Comparison of ENCODE assay signal across 17 cellular contexts in genomic region chr10:70650104-70650503, GRCh38. TPM values are rescaled to one million over a fixed set of nuclear protein-coding genes. Genes with fewer than 3 reads are reported as not detected.
DNase-seq lines count a peak whose midpoint lies in the region; ATAC-seq, FAIRE-seq and TF ChIP-seq lines count a peak whose summit lies in the region.
"Had no signal": no experiment of that assay in that cellular context is flagged by ENCODE, and none has a peak within 500 bp of the region (broad histone marks: within the 10 kb centered on the region; RNA-seq: fewer than 3 reads in every experiment).

No MANE protein-coding gene starts in this region.

- intact Hi-C loops in Calu3 (cut with micrococcal nuclease; ENCODE audit: unreplicated experiment), result no loop called here
- intact Hi-C loops in psoas muscle (cut with DNase I), result no loop called here

- H3K4me3 Mint-ChIP-seq in astrocyte (ENCODE audit: unreplicated experiment) (no peak overlapping the region), Calu3 (ENCODE audit: low read depth, unreplicated experiment) (no peak overlapping the region)
- no peak overlapping the region for H3K4me3 Mint-ChIP-seq in T-helper 2 cell treated with Interferon-gamma antibody and Interleukin-4, amounts not matched to agents 5 μg/mL and 100 μg/mL, for 36 hours
- H3K4me3 Mint-ChIP-seq: CD14-positive monocyte; CD8-positive, alpha-beta T cell; GM23338 had no signal

- H3K36me3 ChIP-seq in MM.1S (replicated peaks; ENCODE audit: insufficient read depth, low read length) (no peaks in the 10 kb centered on the region), astrocyte (ENCODE audit: insufficient read depth, low read length) (no peaks in the 10 kb centered on the region), psoas muscle (ENCODE audit: insufficient read depth in 1 of 2, low read depth in 1 of 2) (no peaks in the 10 kb centered on the region)

- no peak overlapping the region for H3K27ac Mint-ChIP-seq in astrocyte (ENCODE audit: unreplicated experiment)
- no peak overlapping the region for H3K27ac Mint-ChIP-seq in Calu3 (ENCODE audit: unreplicated experiment)
- no peak overlapping the region for H3K27ac Mint-ChIP-seq in T-helper 2 cell treated with Interferon-gamma antibody and Interleukin-4, amounts not matched to agents 5 μg/mL and 100 μg/mL, for 36 hours
- H3K27ac Mint-ChIP-seq: CD14-positive monocyte; CD8-positive, alpha-beta T cell; GM23338 had no signal

- H3K4me3 ChIP-seq in MM.1S (ENCODE audit: low read length) (0 out of 2 replicates have a peak overlapping the region, but pooled peaks have one; percentile 7), astrocyte (ENCODE audit: insufficient read depth, low read depth, low read length) (no peak overlapping the region), psoas muscle (no peak overlapping the region)
- H3K4me3 ChIP-seq: A549, GM23338 had no signal

- H3K4me1 ChIP-seq in MM.1S (ENCODE audit: low read length) (no peaks in the 10 kb centered on the region), astrocyte (ENCODE audit: insufficient read depth, low read length) (peaks cover 21% of the 10 kb centered on the region), foreskin keratinocyte (peaks cover 7% of the 10 kb centered on the region), psoas muscle (no peaks in the 10 kb centered on the region)
- H3K4me1 ChIP-seq: A549 had no signal

- no peaks in the 10 kb centered on the region for H4K20me1 ChIP-seq in MM.1S (ENCODE audit: insufficient read depth, low read length)
- no peaks in the 10 kb centered on the region for H4K20me1 ChIP-seq in astrocyte (ENCODE audit: insufficient read depth, low read length)

- H3K9me2 ChIP-seq in MM.1S (replicated peaks; ENCODE audit: insufficient read depth, low read length), result no peaks in the 10 kb centered on the region

- no peaks in the 10 kb centered on the region for H3K27me3 Mint-ChIP-seq in astrocyte (ENCODE audit: low read depth, unreplicated experiment)
- H3K27me3 Mint-ChIP-seq in Calu3 (ENCODE audit: unreplicated experiment), result peaks cover 47% of the 10 kb centered on the region
- H3K27me3 Mint-ChIP-seq in T-helper 2 cell treated with Interferon-gamma antibody and Interleukin-4, amounts not matched to agents 5 μg/mL and 100 μg/mL, for 36 hours (ENCODE audit: low read depth), result no peaks in the 10 kb centered on the region

- H3K36me3 Mint-ChIP-seq in astrocyte (ENCODE audit: low read depth, unreplicated experiment) (peaks cover 4% of the 10 kb centered on the region), Calu3 (ENCODE audit: insufficient read depth, unreplicated experiment) (no peaks in the 10 kb centered on the region)
- H3K36me3 Mint-ChIP-seq in T-helper 2 cell treated with Interferon-gamma antibody and Interleukin-4, amounts not matched to agents 5 μg/mL and 100 μg/mL, for 36 hours (ENCODE audit: low read depth), result peaks cover 3% of the 10 kb centered on the region
- H3K36me3 Mint-ChIP-seq: CD14-positive monocyte had no signal

- H3F3A ChIP-seq in MM.1S (ENCODE audit: insufficient read depth, low read length), result no peaks in the 10 kb centered on the region

- no TSS peak for BruUV-seq in Calu3 (replicated peaks; lab: Mats Ljungman, UMichigan)

- no peak for DNase-seq in MM.1S
- no peak for DNase-seq in astrocyte (ENCODE audit: low read depth)
- DNase-seq in foreskin keratinocyte, result no peak
- no peak for DNase-seq in Calu3
- DNase-seq in psoas muscle, result no peak
- no peak for DNase-seq in T-helper 2 cell treated with Interferon-gamma antibody and Interleukin-4, amounts not matched to agents 5 μg/mL and 100 μg/mL, for 36 hours (ENCODE audit: low spot score)
- DNase-seq: CD8-positive, alpha-beta T cell; COR-L47; DMS 273 treated with DMSO at 0.1 percent for 48 hours; H7 had no signal

- no peak overlapping the region for H2AFZ ChIP-seq in MM.1S (ENCODE audit: low read length)
- H2AFZ ChIP-seq in astrocyte (ENCODE audit: low read depth, low read length), result no peak overlapping the region
- H2AFZ ChIP-seq: GM23338 had no signal

- H3K27me3 ChIP-seq in MM.1S (replicated peaks; ENCODE audit: insufficient read depth, low read length) (no peaks in the 10 kb centered on the region), astrocyte (ENCODE audit: insufficient read depth, low read length) (no peaks in the 10 kb centered on the region), foreskin keratinocyte (peaks cover 3% of the 10 kb centered on the region), psoas muscle (ENCODE audit: insufficient read depth in 3 of 3, low read length in 2 of 3) (no peaks in the 10 kb centered on the region)

- CTCF ChIA-PET in Calu3 (lab: Charles Lee), result no interaction called here

- H3K9me3 Mint-ChIP-seq in astrocyte (ENCODE audit: unreplicated experiment) (peaks cover 28% of the 10 kb centered on the region), Calu3 (ENCODE audit: low read depth, unreplicated experiment) (peaks cover 5% of the 10 kb centered on the region)
- peaks cover 46% of the 10 kb centered on the region for H3K9me3 Mint-ChIP-seq in T-helper 2 cell treated with Interferon-gamma antibody and Interleukin-4, amounts not matched to agents 5 μg/mL and 100 μg/mL, for 36 hours

- peak overlapping the region; percentile 25; the same call in 1 of the 2 replicates for H3K4me2 ChIP-seq in MM.1S (ENCODE audit: low read depth, low read length)
- peak overlapping the region; percentile 3 for H3K4me2 ChIP-seq in astrocyte (ENCODE audit: low read length)
- H3K4me2 ChIP-seq: A549, GM23338 had no signal

- H3K9ac ChIP-seq in MM.1S (ENCODE audit: low read length) (no peak overlapping the region), astrocyte (ENCODE audit: low read length) (no peak overlapping the region)

- FAIRE-seq in astrocyte (lab: Jason Lieb, UNC), result no peak
- FAIRE-seq: A549 had no signal

- H3K4me1 Mint-ChIP-seq in astrocyte (ENCODE audit: low read depth, unreplicated experiment) (peaks cover 15% of the 10 kb centered on the region), Calu3 (ENCODE audit: low read depth, unreplicated experiment) (no peaks in the 10 kb centered on the region)
- no peaks in the 10 kb centered on the region for H3K4me1 Mint-ChIP-seq in T-helper 2 cell treated with Interferon-gamma antibody and Interleukin-4, amounts not matched to agents 5 μg/mL and 100 μg/mL, for 36 hours (ENCODE audit: low read depth)
- H3K4me1 Mint-ChIP-seq: CD14-positive monocyte, GM23338 had no signal

- H3K9me3 ChIP-seq in MM.1S (replicated peaks; ENCODE audit: insufficient read depth, low read length) (no peaks in the 10 kb centered on the region), astrocyte (ENCODE audit: insufficient read depth, low read depth, low read length) (peaks cover 12% of the 10 kb centered on the region), psoas muscle (no peaks in the 10 kb centered on the region)

- ATAC-seq in foreskin keratinocyte (no peak), psoas muscle (no peak)
- ATAC-seq: CD8-positive, alpha-beta T cell; GM23338 had no signal

- H3K27ac ChIP-seq in MM.1S (ENCODE audit: low read length) (no peak overlapping the region), astrocyte (ENCODE audit: low read depth, low read length) (peak overlapping the region; percentile 20), foreskin keratinocyte (peak overlapping the region; percentile 62), psoas muscle (no peak overlapping the region)
- H3K27ac ChIP-seq: A549 had no signal

- 79 to 86% (median 85%) methylated on average over 3 of the region's 3 CpGs for WGBS in psoas muscle, 3 donors

- H3K79me2 ChIP-seq in MM.1S (ENCODE audit: low read length) (no peaks in the 10 kb centered on the region), astrocyte (ENCODE audit: insufficient read depth, low read length) (no peaks in the 10 kb centered on the region)

- TF ChIP-seq CTCF in MM.1S (IDR thresholded peaks at IDR 0.05; ENCODE audit: low read length), result no peak
- TF ChIP-seq CTCF in astrocyte (IDR thresholded peaks at IDR 0.05; ENCODE audit: insufficient read depth, low read depth, low read length), result no peak
- no peak for TF ChIP-seq CTCF in foreskin keratinocyte (conservative IDR thresholded peaks at IDR 0.05)
- TF ChIP-seq CTCF in Calu3 (IDR thresholded peaks at IDR 0.05; ENCODE audit: unreplicated experiment), result no peak
- no peak for TF ChIP-seq CTCF in psoas muscle (IDR thresholded peaks at IDR 0.05)

RNA-seq across cellular contexts. Expression of gene ADAMTS14, which starts 22.2 kb away (rescaled TPM):
- total RNA-seq in astrocyte (19.4 and 30.2 TPM in 2 replicates), foreskin keratinocyte (0.10 TPM in 1 of 2 replicates, not detected in the other), Calu3 (2022) (0.12 and 0.14 TPM in 2 replicates), psoas muscle (under 1 TPM in 2 of 4 donors, not detected in 2; 0.05 to 0.06 TPM)
- polyA plus RNA-seq in foreskin keratinocyte (0.09 TPM in 1 of 2 replicates, not detected in the other), psoas muscle (under 1 TPM in 2 of 3 donors, not detected in 1; 0.03 to 0.18 TPM)
- total RNA-seq: CD8-positive, alpha-beta T cell had no signal
- polyA plus RNA-seq: CD14-positive monocyte had no signal

RNA-seq across cellular contexts. Expression of gene PRF1, which starts 47.6 kb away (rescaled TPM):
- total RNA-seq in astrocyte (0.14 and 0.16 TPM in 2 replicates), foreskin keratinocyte (not detected in 2 replicates), Calu3 (2022) (not detected in 2 replicates), psoas muscle (1 to 10 TPM; 1.6 to 3.4 (median 1.8) TPM)
- polyA plus RNA-seq in foreskin keratinocyte (not detected in 2 replicates), psoas muscle (under 1 TPM; 0.33 to 0.72 (median 0.43) TPM)
- total RNA-seq: Daoy, GM23338, H7, HT-29, IMR-90 had no signal
- polyA plus RNA-seq: A549, BJ, IMR-90 had no signal

Comparison
In these comparisons a context has a peak if more than half of its experiments do, and no peak if none do; other contexts are left out.
1. H3K27ac ChIP-seq: peak in astrocyte (single experiment) and foreskin keratinocyte (single experiment); none in MM.1S (single experiment) and psoas muscle (single experiment).
2. RNA of gene ADAMTS14, which starts 22.2 kb away (total RNA-seq): 19.4 to 30.2 TPM in astrocyte; 0.12 to 0.14 TPM in Calu3, 0.05 to 0.06 TPM in psoas muscle and 0.10 TPM in foreskin keratinocyte; every median in the first group is over 10 times any median in the second.